ENCODE assay signal across 9 cellular contexts in genomic region chr11:10452211-10452767, GRCh38. TPM values are rescaled to one million over a fixed set of nuclear protein-coding genes. Genes with fewer than 3 reads are reported as not detected.
DNase-seq lines count a peak whose midpoint lies in the region; ATAC-seq and TF ChIP-seq lines count a peak whose summit lies in the region.
"Had no signal": no experiment of that assay in that cellular context is flagged by ENCODE, and none has a peak within 500 bp of the region (broad histone marks: within the 10 kb centered on the region; RNA-seq: fewer than 3 reads in every experiment).

No MANE protein-coding gene starts in this region.

- H3K9ac ChIP-seq in colonic mucosa (ENCODE audit: low read depth in 2 of 2, low read length in 2 of 2): no peak overlapping the region

- intact Hi-C loops in colonic mucosa (cut with DNase I): no loop called here

- H3K36me3 ChIP-seq in colonic mucosa: no peaks in the 10 kb centered on the region

- peaks cover 47% of the 10 kb centered on the region for H3K27me3 Mint-ChIP-seq in nephron progenitor cell (ENCODE audit: low read depth, poor library complexity)

- no peak overlapping the region for H3K27ac ChIP-seq in colonic mucosa

- no peak overlapping the region for H3K27ac Mint-ChIP-seq in nephron progenitor cell

- DNase-seq in COLO829 (ENCODE audit: low spot score) (peak; percentile 55), NB4 (ENCODE audit: low read depth) (peak; percentile 32), colonic mucosa (peak; percentile 34), nephron progenitor cell (no peak)
- no peak for DNase-seq in activated effector memory CD4-positive, alpha-beta T cell treated with Interleukin-2 at 50 U/mL for 16 hours
- no peak for DNase-seq in stimulated activated naive CD4-positive, alpha-beta T cell (lab: John Stamatoyannopoulos, UW)
- DNase-seq: NCI-H446, psoas muscle had no signal

- ATAC-seq in GM18517 (IDR thresholded peaks at IDR 0.05; ENCODE audit: unreplicated experiment): no peak
- ATAC-seq: psoas muscle had no signal

- H3K4me1 Mint-ChIP-seq in nephron progenitor cell: peaks cover 51% of the 10 kb centered on the region

- TF ChIP-seq POLR2A in NB4 (IDR thresholded peaks at IDR 0.05; ENCODE audit: extremely low read depth, insufficient read length): no peak

- H3K27me3 ChIP-seq in colonic mucosa: no peaks in the 10 kb centered on the region

- TF ChIP-seq CTCF in NB4 (IDR thresholded peaks at IDR 0.05; ENCODE audit: low read depth, low read length) (no peak), colonic mucosa (IDR thresholded peaks at IDR 0.05) (no peak), nephron progenitor cell (IDR thresholded peaks at IDR 0.05) (no peak)

- no peaks in the 10 kb centered on the region for H3K9me3 Mint-ChIP-seq in nephron progenitor cell

- no peaks in the 10 kb centered on the region for H3K36me3 Mint-ChIP-seq in nephron progenitor cell (ENCODE audit: low read depth)

- H3K9me3 ChIP-seq in colonic mucosa: no peaks in the 10 kb centered on the region
- H3K9me3 ChIP-seq: psoas muscle had no signal

- peak overlapping the region; percentile 80 for H3K4me3 Mint-ChIP-seq in nephron progenitor cell

- peaks cover 4% of the 10 kb centered on the region for H3K4me1 ChIP-seq in colonic mucosa

- H3K4me3 ChIP-seq in NB4 (ENCODE audit: low read depth, low read length) (no peak overlapping the region), colonic mucosa (no peak overlapping the region)
- H3K4me3 ChIP-seq: psoas muscle had no signal

RNA-seq across cellular contexts. Expression of gene AMPD3, which starts 2.8 kb away (rescaled TPM):
- 1 to 10 TPM; 7.9 to 9.7 TPM for total RNA-seq in colonic mucosa

Comparison
In these comparisons a context has a peak if more than half of its experiments do, and no peak if none do; other contexts are left out.
1. DNase-seq: peak in COLO829 (single experiment), NB4 (single experiment) and colonic mucosa (single experiment); none in nephron progenitor cell (single experiment), activated effector memory CD4-positive, alpha-beta T cell treated with Interleukin-2 at 50 U/mL for 16 hours (single experiment) and stimulated activated naive CD4-positive, alpha-beta T cell (0 of 6).